In the genomic region with DNA sequence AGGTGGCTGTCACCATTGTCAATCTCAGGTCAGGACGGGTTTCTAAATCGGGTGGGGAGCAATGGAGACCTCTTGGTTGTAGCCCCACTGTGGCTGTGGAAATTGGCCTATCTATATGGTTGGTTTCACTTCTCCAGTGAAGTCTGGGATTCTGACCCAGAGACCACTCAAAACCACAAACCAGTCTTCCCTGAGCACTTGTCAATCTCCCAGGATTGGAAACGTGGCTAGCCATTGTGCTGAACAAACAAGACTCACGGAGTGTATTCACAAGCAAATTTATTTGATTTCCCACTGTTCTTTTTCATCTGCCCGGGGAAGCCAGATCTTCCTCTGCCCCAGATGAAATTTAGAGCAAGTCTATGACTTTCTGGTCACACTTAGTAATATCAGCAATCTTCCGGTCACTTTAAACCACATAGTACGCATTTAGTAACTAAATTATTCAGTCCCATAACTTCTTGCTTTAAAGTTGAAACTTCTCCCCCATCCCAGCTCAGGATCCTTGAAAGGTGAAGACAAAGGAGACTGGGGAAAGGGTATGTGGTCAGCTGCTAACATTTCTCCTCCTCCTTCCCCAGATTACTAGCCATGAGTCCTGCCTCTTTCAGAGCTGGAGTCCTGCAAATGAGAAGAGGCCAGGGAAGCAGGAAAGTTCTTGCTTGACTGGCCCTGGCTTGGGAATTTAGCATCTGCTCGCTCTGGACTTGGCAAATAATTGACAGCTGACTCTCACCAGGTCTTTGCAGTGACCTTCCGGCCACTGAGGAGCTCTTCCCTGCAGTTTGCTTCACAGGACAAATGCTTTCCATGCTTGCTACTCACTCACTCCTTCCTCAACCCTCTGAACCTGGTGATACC, we compare ENCODE assay signal across 10 cellular contexts.
DNase-seq lines count a peak whose midpoint lies in the region; ATAC-seq and TF ChIP-seq lines count a peak whose summit lies in the region.
"Had no signal": no experiment of that assay in that cellular context is flagged by ENCODE, and none has a peak within 500 bp of the region (broad histone marks: within the 10 kb centered on the region; RNA-seq: fewer than 3 reads in every experiment).

No MANE protein-coding gene starts in this region.

- in situ Hi-C loops in HAP-1 (cut with MboI; ENCODE audit: low sequenced_read_pairs): loop anchor here (10.0 kb wide), 1 partner anchor 179 kb away; no protein-coding TSS in a partner anchor

- H3K4me1 ChIP-seq in CD8-positive, alpha-beta memory T cell (ENCODE audit: insufficient read depth, low read length): peaks cover 19% of the 10 kb centered on the region
- H3K4me1 ChIP-seq in HAP-1: peaks cover 64% of the 10 kb centered on the region

- no peaks in the 10 kb centered on the region for H3K27me3 ChIP-seq in CD8-positive, alpha-beta memory T cell (ENCODE audit: insufficient read depth, low read length, poor library complexity, severe bottlenecking)
- H3K27me3 ChIP-seq in HAP-1 (ENCODE audit: low read depth): no peaks in the 10 kb centered on the region

- H3K9me3 ChIP-seq in CD8-positive, alpha-beta memory T cell (ENCODE audit: low read length): no peaks in the 10 kb centered on the region
- no peaks in the 10 kb centered on the region for H3K9me3 ChIP-seq in HAP-1

- peak overlapping the region in 5 of 8 donors; percentile 19 to 70 (median 59) for H3K27ac Mint-ChIP-seq in CD8-positive, alpha-beta memory T cell
- H3K27ac Mint-ChIP-seq in activated T-helper 1 cell treated with anti-CD3 and anti-CD28 coated beads, Interleukin-12 subunit alpha, Interleukin-12 subunit beta, Interleukin-2, Interleukin-4 antibody, amounts not matched to agents 30 ng/mL and 10 ng/mL and 1 ng/mL, durations not matched to agents 14 hours and 24 hours and 36 hours: peak overlapping the region; percentile 4
- H3K27ac Mint-ChIP-seq in neural crest cell (ENCODE audit: unreplicated experiment): peak overlapping the region; percentile 52
- peak overlapping the region in 1 of 7 donors; percentile 4 for H3K27ac Mint-ChIP-seq in CD14-positive monocyte

- H3K36me3 ChIP-seq in CD8-positive, alpha-beta memory T cell (ENCODE audit: insufficient read depth, low read length): no peaks in the 10 kb centered on the region
- no peaks in the 10 kb centered on the region for H3K36me3 ChIP-seq in HAP-1 (replicated peaks)

- H3K27me3 Mint-ChIP-seq in CD8-positive, alpha-beta memory T cell: peaks cover 0 to 4% of the 10 kb centered on the region in 2 donors
- H3K27me3 Mint-ChIP-seq in activated T-helper 1 cell treated with anti-CD3 and anti-CD28 coated beads, Interleukin-12 subunit alpha, Interleukin-12 subunit beta, Interleukin-2, Interleukin-4 antibody, amounts not matched to agents 30 ng/mL and 10 ng/mL and 1 ng/mL, durations not matched to agents 14 hours and 24 hours and 36 hours (ENCODE audit: insufficient read depth): no peaks in the 10 kb centered on the region
- H3K27me3 Mint-ChIP-seq in neural crest cell (ENCODE audit: low read depth) (no peaks in the 10 kb centered on the region), CD14-positive monocyte (ENCODE audit: low read depth in 3 of 3) (peaks cover 0 to 7% (median 2%) of the 10 kb centered on the region in 3 donors)

- H3K36me3 Mint-ChIP-seq in CD8-positive, alpha-beta memory T cell: peaks cover 0 to 5% (median 1%) of the 10 kb centered on the region in 3 donors
- H3K36me3 Mint-ChIP-seq in activated T-helper 1 cell treated with anti-CD3 and anti-CD28 coated beads, Interleukin-12 subunit alpha, Interleukin-12 subunit beta, Interleukin-2, Interleukin-4 antibody, amounts not matched to agents 30 ng/mL and 10 ng/mL and 1 ng/mL, durations not matched to agents 14 hours and 24 hours and 36 hours (ENCODE audit: low read depth): peaks cover 2% of the 10 kb centered on the region
- H3K36me3 Mint-ChIP-seq in neural crest cell (ENCODE audit: low read depth) (no peaks in the 10 kb centered on the region), CD14-positive monocyte (no peaks in the 10 kb centered on the region)

- no peak overlapping the region for H3K4me3 ChIP-seq in CD8-positive, alpha-beta memory T cell (ENCODE audit: low read length)
- H3K4me3 ChIP-seq in HAP-1: no peak overlapping the region

- DNase-seq in CD8-positive, alpha-beta memory T cell: no peak
- DNase-seq in HAP-1 (ENCODE audit: low spot score in 2 of 2): peak; percentile 59 to 76
- DNase-seq in activated T-helper 1 cell treated with anti-CD3 and anti-CD28 coated beads, Interleukin-12 subunit alpha, Interleukin-12 subunit beta, Interleukin-2, Interleukin-4 antibody, amounts not matched to agents 30 ng/mL and 10 ng/mL and 1 ng/mL, durations not matched to agents 14 hours and 24 hours and 36 hours (ENCODE audit: low spot score): no peak
- no peak for DNase-seq in neural crest cell (ENCODE audit: low read depth, low spot score)
- DNase-seq in pons (ENCODE audit: low spot score): no peak
- no peak for DNase-seq in CD14-positive monocyte (ENCODE audit: low spot score)
- no peak for DNase-seq in globus pallidus (ENCODE audit: low spot score)
- DNase-seq: T-helper 9 cell had no signal

- no peak overlapping the region for H3K27ac ChIP-seq in CD8-positive, alpha-beta memory T cell (ENCODE audit: low read depth, low read length)
- H3K27ac ChIP-seq: epithelial cell of prostate had no signal

- intact Hi-C loops in activated T-helper 1 cell treated with anti-CD3 and anti-CD28 coated beads, Interleukin-12 subunit alpha, Interleukin-12 subunit beta, Interleukin-2, Interleukin-4 antibody, amounts not matched to agents 30 ng/mL and 10 ng/mL and 1 ng/mL, durations not matched to agents 14 hours and 24 hours and 36 hours (cut with micrococcal nuclease): loop anchor here (2.0 kb wide), 1 partner anchor 133 kb away; no protein-coding TSS in a partner anchor
- intact Hi-C loops in CD14-positive monocyte (cut with micrococcal nuclease): loop anchor here in 1 of 2 donors (10.0 kb wide), 1 partner anchor 599 kb away; no protein-coding TSS in a partner anchor

- no peak overlapping the region for H3K4me3 Mint-ChIP-seq in CD8-positive, alpha-beta memory T cell
- no peak overlapping the region for H3K4me3 Mint-ChIP-seq in activated T-helper 1 cell treated with anti-CD3 and anti-CD28 coated beads, Interleukin-12 subunit alpha, Interleukin-12 subunit beta, Interleukin-2, Interleukin-4 antibody, amounts not matched to agents 30 ng/mL and 10 ng/mL and 1 ng/mL, durations not matched to agents 14 hours and 24 hours and 36 hours
- no peak overlapping the region for H3K4me3 Mint-ChIP-seq in neural crest cell
- H3K4me3 Mint-ChIP-seq in CD14-positive monocyte: no peak overlapping the region

- H3K9me3 Mint-ChIP-seq in CD8-positive, alpha-beta memory T cell: no peaks in the 10 kb centered on the region
- no peaks in the 10 kb centered on the region for H3K9me3 Mint-ChIP-seq in activated T-helper 1 cell treated with anti-CD3 and anti-CD28 coated beads, Interleukin-12 subunit alpha, Interleukin-12 subunit beta, Interleukin-2, Interleukin-4 antibody, amounts not matched to agents 30 ng/mL and 10 ng/mL and 1 ng/mL, durations not matched to agents 14 hours and 24 hours and 36 hours
- H3K9me3 Mint-ChIP-seq in neural crest cell (peaks cover 2% of the 10 kb centered on the region), CD14-positive monocyte (no peaks in the 10 kb centered on the region)

- peaks cover 37 to 48% (median 43%) of the 10 kb centered on the region in 3 donors for H3K4me1 Mint-ChIP-seq in CD8-positive, alpha-beta memory T cell
- H3K4me1 Mint-ChIP-seq in activated T-helper 1 cell treated with anti-CD3 and anti-CD28 coated beads, Interleukin-12 subunit alpha, Interleukin-12 subunit beta, Interleukin-2, Interleukin-4 antibody, amounts not matched to agents 30 ng/mL and 10 ng/mL and 1 ng/mL, durations not matched to agents 14 hours and 24 hours and 36 hours (ENCODE audit: low read depth): peaks cover 73% of the 10 kb centered on the region
- peaks cover 57% of the 10 kb centered on the region for H3K4me1 Mint-ChIP-seq in neural crest cell
- peaks cover 28% of the 10 kb centered on the region for H3K4me1 Mint-ChIP-seq in CD14-positive monocyte

- no peak for ATAC-seq in HG02610 (IDR thresholded peaks at IDR 0.05; ENCODE audit: unreplicated experiment)

- CTCF ChIA-PET in CD8-positive, alpha-beta memory T cell (lab: Charles Lee): interaction anchor here (1.3 kb wide), 1 partner anchor 186 kb away, joined by 3 read pairs; a partner anchor contains a TSS

- TF ChIP-seq CTCF in neural crest cell (conservative IDR thresholded peaks at IDR 0.05) (no peak), CD14-positive monocyte (IDR thresholded peaks at IDR 0.05) (no peak)

- POLR2A ChIA-PET in CD8-positive, alpha-beta memory T cell (lab: Charles Lee): no interaction called here

Comparison
In these comparisons a context has a peak if more than half of its experiments do, and no peak if none do; other contexts are left out.
1. DNase-seq: peak in HAP-1 (2 of 2); none in CD8-positive, alpha-beta memory T cell (0 of 5), activated T-helper 1 cell treated with anti-CD3 and anti-CD28 coated beads, Interleukin-12 subunit alpha, Interleukin-12 subunit beta, Interleukin-2, Interleukin-4 antibody, amounts not matched to agents 30 ng/mL and 10 ng/mL and 1 ng/mL, durations not matched to agents 14 hours and 24 hours and 36 hours (single experiment), neural crest cell (single experiment), pons (single experiment), CD14-positive monocyte (single experiment) and globus pallidus (single experiment).